Comparison of ENCODE assay signal across 8 cellular contexts in the genomic region with DNA sequence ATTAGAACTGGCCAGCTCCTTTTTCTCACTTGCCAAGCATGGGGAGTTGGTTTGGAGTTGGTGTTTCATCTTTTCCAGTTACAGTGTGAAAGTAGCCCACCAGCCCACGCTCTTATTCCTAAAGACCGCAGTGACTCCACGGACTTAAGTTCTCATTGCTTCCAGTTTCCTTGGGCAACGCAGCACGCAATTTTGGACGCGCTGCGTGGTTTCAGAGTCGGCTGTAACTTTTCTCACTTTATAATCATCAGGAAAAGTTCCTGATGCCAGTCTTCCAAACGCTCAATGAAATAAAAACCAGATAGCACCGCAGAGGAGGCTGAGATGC. TPM values are rescaled to one million over a fixed set of nuclear protein-coding genes. Genes with fewer than 3 reads are reported as not detected.
DNase-seq lines count a peak whose midpoint lies in the region; ATAC-seq and TF ChIP-seq lines count a peak whose summit lies in the region.

No MANE protein-coding gene starts in this region.

- H3K27ac Mint-ChIP-seq in activated CD8-positive, alpha-beta T cell treated with anti-CD3 and anti-CD28 coated beads for 36 hours = peak overlapping the region; percentile 96

- H3K9me3 Mint-ChIP-seq in activated CD8-positive, alpha-beta T cell treated with anti-CD3 and anti-CD28 coated beads for 36 hours = no peaks in the 10 kb centered on the region

- DNase-seq in activated T-cell treated with anti-CD3 and anti-CD28 coated beads for 24 hours (ENCODE audit: low read depth) = peak; percentile 19
- no peak for DNase-seq in activated T-cell treated with anti-CD3 and anti-CD28 coated beads, Interleukin-2, amount 50 U/mL, for 1 hour
- DNase-seq in activated CD8-positive, alpha-beta T cell treated with anti-CD3 and anti-CD28 coated beads for 36 hours = peak; percentile 52
- peak; percentile 14 for DNase-seq in glomerular endothelial cell (ENCODE audit: extremely low read depth, low read depth, low spot score)
- DNase-seq in effector CD4-positive, alpha-beta T cell = no peak

- no peaks in the 10 kb centered on the region for H3K36me3 ChIP-seq in rectal smooth muscle tissue (ENCODE audit: control insufficient read depth, insufficient read depth, low read length)

- H3K27me3 ChIP-seq in rectal smooth muscle tissue (ENCODE audit: control insufficient read depth, insufficient read depth, low read length) = no peaks in the 10 kb centered on the region

- H3K27ac ChIP-seq in rectal smooth muscle tissue (ENCODE audit: low read depth, low read length) = peak overlapping the region; percentile 93

- H3K27me3 Mint-ChIP-seq in activated CD8-positive, alpha-beta T cell treated with anti-CD3 and anti-CD28 coated beads for 36 hours = peaks cover 5% of the 10 kb centered on the region

- peak; percentile 4 for ATAC-seq in HG03280 (IDR thresholded peaks at IDR 0.05; ENCODE audit: unreplicated experiment)
- no peak for ATAC-seq in activated CD8-positive, alpha-beta T cell treated with anti-CD3 and anti-CD28 coated beads for 36 hours
- ATAC-seq in GM18909 (IDR thresholded peaks at IDR 0.05; ENCODE audit: poor library complexity, unreplicated experiment) = no peak

- POLR2A ChIA-PET in activated CD8-positive, alpha-beta T cell treated with anti-CD3 and anti-CD28 coated beads for 36 hours (lab: Charles Lee) = interaction anchor here (0.6 to 1.8 kb wide), 6 partner anchors 19 to 1125 kb away, joined by 3 to 8 read pairs (median 4); a partner anchor contains a TSS

- TF ChIP-seq CTCF in activated CD8-positive, alpha-beta T cell treated with anti-CD3 and anti-CD28 coated beads for 36 hours (IDR thresholded peaks at IDR 0.05) = no peak

- H3K4me3 ChIP-seq in rectal smooth muscle tissue (ENCODE audit: low read length) = peak overlapping the region; percentile 95

- H3K4me1 Mint-ChIP-seq in activated CD8-positive, alpha-beta T cell treated with anti-CD3 and anti-CD28 coated beads for 36 hours (ENCODE audit: low read depth) = peaks cover 22% of the 10 kb centered on the region

- H3K4me3 Mint-ChIP-seq in activated CD8-positive, alpha-beta T cell treated with anti-CD3 and anti-CD28 coated beads for 36 hours = peak overlapping the region; percentile 87

- intact Hi-C loops in activated CD8-positive, alpha-beta T cell treated with anti-CD3 and anti-CD28 coated beads for 36 hours (cut with micrococcal nuclease) = no loop called here

- H3K4me1 ChIP-seq in rectal smooth muscle tissue (ENCODE audit: control insufficient read depth, insufficient read depth, low read length) = peaks cover 4% of the 10 kb centered on the region

- CTCF ChIA-PET in activated CD8-positive, alpha-beta T cell treated with anti-CD3 and anti-CD28 coated beads for 36 hours (lab: Charles Lee) = interaction anchor here (0.7 to 3.2 kb wide), 4 partner anchors 16 to 178 kb away, joined by 3 to 14 read pairs (median 4); a partner anchor contains a TSS

- H3K9ac ChIP-seq in rectal smooth muscle tissue (ENCODE audit: low read length) = peak overlapping the region; percentile 61

- H3K36me3 Mint-ChIP-seq in activated CD8-positive, alpha-beta T cell treated with anti-CD3 and anti-CD28 coated beads for 36 hours (ENCODE audit: low read depth) = peaks cover 26% of the 10 kb centered on the region

RNA-seq across cellular contexts. Expression of a gene that starts 0.4 kb away (rescaled TPM):
- 1 to 10 TPM; 4.5 to 6.0 TPM for total RNA-seq in activated CD8-positive, alpha-beta T cell treated with anti-CD3 and anti-CD28 coated beads for 36 hours
- 5.7 and 7.4 TPM in 2 replicates for total RNA-seq in glomerular endothelial cell

RNA-seq across cellular contexts. Expression of a gene that starts 29.7 kb away (rescaled TPM):
- 1 to 10 TPM; 4.4 to 4.6 TPM for total RNA-seq in activated CD8-positive, alpha-beta T cell treated with anti-CD3 and anti-CD28 coated beads for 36 hours
- total RNA-seq in glomerular endothelial cell = 4.5 and 4.6 TPM in 2 replicates

Comparison
In these comparisons a context has a peak if more than half of its experiments do, and no peak if none do; other contexts are left out.
1. DNase-seq: peak in activated T-cell treated with anti-CD3 and anti-CD28 coated beads for 24 hours (single experiment), activated CD8-positive, alpha-beta T cell treated with anti-CD3 and anti-CD28 coated beads for 36 hours (single experiment) and glomerular endothelial cell (single experiment); none in activated T-cell treated with anti-CD3 and anti-CD28 coated beads, Interleukin-2, amount 50 U/mL, for 1 hour (single experiment) and effector CD4-positive, alpha-beta T cell (single experiment).